Comparison of ENCODE assay signal across 8 cellular contexts in the genomic region with DNA sequence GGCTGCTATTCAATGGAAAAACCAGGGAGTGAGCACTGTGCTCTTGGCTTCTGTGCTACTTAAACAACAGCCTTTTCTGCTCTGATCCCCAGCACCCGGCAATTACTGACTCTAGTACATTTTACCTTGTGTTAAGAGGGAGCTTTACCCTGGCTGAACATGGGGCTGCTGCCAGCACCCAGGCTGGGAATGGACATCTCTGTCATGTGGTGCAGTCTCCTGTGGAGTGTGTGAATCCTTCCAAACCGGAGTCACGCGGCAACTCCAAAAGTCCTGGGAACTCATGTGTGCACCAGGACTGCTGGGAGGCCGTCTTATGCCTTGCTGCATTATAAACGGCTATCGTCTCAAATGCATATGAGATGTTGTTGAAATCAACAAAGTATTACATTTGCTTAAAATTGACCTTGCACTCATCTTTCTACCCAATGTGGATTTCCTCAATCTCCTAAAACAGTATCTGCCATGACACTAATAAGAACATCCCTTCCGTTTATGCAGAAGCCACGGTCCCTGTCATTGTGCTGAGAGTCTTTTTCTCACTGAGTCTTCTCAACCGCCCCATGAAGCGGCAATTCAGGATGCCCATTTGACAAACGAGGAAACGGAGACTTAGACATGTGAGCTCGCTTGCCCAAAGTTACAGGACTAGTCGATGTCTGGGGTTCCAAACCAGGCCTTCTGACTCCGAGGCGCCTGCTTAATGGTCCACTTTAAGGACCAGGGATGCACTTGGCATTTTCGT. TPM values are rescaled to one million over a fixed set of nuclear protein-coding genes. Genes with fewer than 3 reads are reported as not detected.
DNase-seq lines count a peak whose midpoint lies in the region; ATAC-seq and TF ChIP-seq lines count a peak whose summit lies in the region.

No MANE protein-coding gene starts in this region.

- TF ChIP-seq RAD21 in IMR-90 (IDR thresholded peaks at IDR 0.05; ENCODE audit: low read length): no peak

- H3K9me3 ChIP-seq in IMR-90 (ENCODE audit: control insufficient read depth, insufficient read depth, low read length) (no peaks in the 10 kb centered on the region), iPS-18a (ENCODE audit: control insufficient read depth, low read depth, low read length) (no peaks in the 10 kb centered on the region)

- H3K27me3 ChIP-seq in IMR-90 (ENCODE audit: control insufficient read depth, insufficient read depth, low read length) (no peaks in the 10 kb centered on the region), iPS-18a (ENCODE audit: control insufficient read depth, insufficient read depth, low read length) (peaks cover 37% of the 10 kb centered on the region)

- H3K79me1 ChIP-seq in IMR-90 (ENCODE audit: low read depth in 1 of 2, low read length in 2 of 2): peaks cover 10 to 43% of the 10 kb centered on the region in 2 experiments; a peak in 3 of 4 replicates

- H4K5ac ChIP-seq in IMR-90 (ENCODE audit: low read depth, low read length): no peak overlapping the region

- H3K36me3 Mint-ChIP-seq in stimulated activated effector memory CD8-positive, alpha-beta T cell treated with anti-CD3 and anti-CD28 coated beads, Interleukin-12 subunit alpha, Interleukin-12 subunit beta, amount 100 ng/mL, for 72 hours: no peaks in the 10 kb centered on the region

- no peaks in the 10 kb centered on the region for H3K9me3 Mint-ChIP-seq in stimulated activated effector memory CD8-positive, alpha-beta T cell treated with anti-CD3 and anti-CD28 coated beads, Interleukin-12 subunit alpha, Interleukin-12 subunit beta, amount 100 ng/mL, for 72 hours

- BruUV-seq in IMR-90 (replicated peaks; lab: Mats Ljungman, UMichigan): no TSS peak

- peak overlapping the region; percentile 90 for H3K4me2 ChIP-seq in IMR-90 (ENCODE audit: low read depth, low read length)

- intact Hi-C loops in IMR-90 (cut with micrococcal nuclease): no loop called here

- H2BK5ac ChIP-seq in IMR-90 (ENCODE audit: low read depth, low read length, poor library complexity, severe bottlenecking): no peak overlapping the region

- no peak for TF ChIP-seq CTCF in IMR-90 (conservative IDR thresholded peaks at IDR 0.05; ENCODE audit: low read depth, low read length)

- H3K56ac ChIP-seq in IMR-90 (ENCODE audit: extremely low read depth, insufficient read depth, low read length): no peak overlapping the region

- H4K8ac ChIP-seq in IMR-90 (ENCODE audit: low read depth in 2 of 2, low read length in 2 of 2): peak overlapping the region; percentile 71 to 95; a peak in 2 of 4 replicates

- peak overlapping the region; percentile 86 for H2AK9ac ChIP-seq in IMR-90 (replicated peaks; ENCODE audit: low read depth, low read length, poor library complexity)

- peak overlapping the region; percentile 98 for H3K4ac ChIP-seq in IMR-90 (ENCODE audit: low read depth, low read length)

- H2BK20ac ChIP-seq in IMR-90 (ENCODE audit: low read depth, low read length): peak overlapping the region; percentile 93

- H3K23ac ChIP-seq in IMR-90 (ENCODE audit: low read depth, low read length): peak overlapping the region; percentile 86; the same call in 1 of the 2 replicates

- ATAC-seq in IMR-90 (ENCODE audit: low read depth) (no peak), GM21717 (IDR thresholded peaks at IDR 0.05; ENCODE audit: unreplicated experiment) (no peak)
- ATAC-seq in stimulated activated effector memory CD8-positive, alpha-beta T cell treated with anti-CD3 and anti-CD28 coated beads, Interleukin-12 subunit alpha, Interleukin-12 subunit beta, amount 100 ng/mL, for 72 hours: no peak

- H3K36me3 ChIP-seq in IMR-90 (ENCODE audit: control insufficient read depth, insufficient read depth, low read length): no peaks in the 10 kb centered on the region
- no peaks in the 10 kb centered on the region for H3K36me3 ChIP-seq in iPS-18a (ENCODE audit: control insufficient read depth, low read depth, low read length)

- peak overlapping the region; percentile 99 for H3K14ac ChIP-seq in IMR-90 (replicated peaks; ENCODE audit: low read depth, low read length)

- H3K9ac ChIP-seq in IMR-90 (ENCODE audit: low read depth, low read length) (no peak overlapping the region; the same call in 1 of the 2 replicates), iPS-18a (ENCODE audit: low read length) (no peak overlapping the region)

- H3K18ac ChIP-seq in IMR-90 (ENCODE audit: low read depth, low read length): no peak overlapping the region

- dilution Hi-C loops in IMR-90 (cut with HindIII; ENCODE audit: low sequenced_read_pairs, unreplicated experiment): no loop called here

- peak overlapping the region; percentile 84; the same call in 1 of the 2 replicates for H4K91ac ChIP-seq in IMR-90 (ENCODE audit: insufficient read depth, low read depth, low read length)

- no peak for TF ChIP-seq POLR2A in IMR-90 (IDR thresholded peaks at IDR 0.05; ENCODE audit: low read depth, low read length)

- POLR2A ChIA-PET in IMR-90 (lab: Charles Lee; ENCODE audit: unreplicated experiment): no interaction called here

- no peak overlapping the region for H3K4me3 ChIP-seq in IMR-90 (ENCODE audit: insufficient read depth, low read depth, low read length)
- H3K4me3 ChIP-seq in iPS-18a (ENCODE audit: low read length): peak overlapping the region; percentile 71

- 78% methylated on average over 11 of the region's 18 CpGs; no CpG with 5 or more reads in 1 of the 2 experiments for WGBS in IMR-90 (ENCODE audit: extremely low coverage in 2 of 2, insufficient read length in 1 of 2), 2 experiments

- peak overlapping the region; percentile 72 for H3K4me3 Mint-ChIP-seq in stimulated activated effector memory CD8-positive, alpha-beta T cell treated with anti-CD3 and anti-CD28 coated beads, Interleukin-12 subunit alpha, Interleukin-12 subunit beta, amount 100 ng/mL, for 72 hours

- peak overlapping the region; percentile 93; the same call in 2 of the 3 replicates for H2BK15ac ChIP-seq in IMR-90 (ENCODE audit: low read depth, low read length)

- H4K20me1 ChIP-seq in IMR-90 (ENCODE audit: insufficient read depth, low read length): peaks cover 13% of the 10 kb centered on the region

- H3K4me1 ChIP-seq in IMR-90 (ENCODE audit: control insufficient read depth, insufficient read depth, low read length): peaks cover 18% of the 10 kb centered on the region
- peaks cover 29% of the 10 kb centered on the region for H3K4me1 ChIP-seq in iPS-18a (ENCODE audit: control insufficient read depth, low read depth, low read length)

- H3K27ac Mint-ChIP-seq in stimulated activated effector memory CD8-positive, alpha-beta T cell treated with anti-CD3 and anti-CD28 coated beads, Interleukin-12 subunit alpha, Interleukin-12 subunit beta, amount 100 ng/mL, for 72 hours: no peak overlapping the region

- CTCF ChIA-PET in IMR-90 (lab: Yijun Ruan, JAX): interaction anchor here (0.6 to 2.1 kb wide), 2 partner anchors 44 to 782 kb away, joined by 3 to 8 read pairs; no protein-coding TSS in a partner anchor

- no peak for DNase-seq in IMR-90
- DNase-seq in anterior cingulate cortex (lab: John Stamatoyannopoulos, UW): peak in 35 of 58 donors; percentile 19 to 76 (median 55)
- no peak for DNase-seq in stimulated activated effector memory CD8-positive, alpha-beta T cell treated with anti-CD3 and anti-CD28 coated beads, Interleukin-12 subunit alpha, Interleukin-12 subunit beta, amount 100 ng/mL, for 72 hours (ENCODE audit: low spot score in 2 of 2)
- no peak for DNase-seq in stimulated activated CD4-positive, alpha-beta T cell treated with anti-CD3 and anti-CD28 coated beads, Interleukin-4, amount 100 ng/mL, for 24 hours
- no peak for DNase-seq in NOMO-1 (lab: John Stamatoyannopoulos, UW; ENCODE audit: unreplicated experiment in 2 of 2)
- DNase-seq in OCI-M2 (lab: John Stamatoyannopoulos, UW; ENCODE audit: unreplicated experiment): no peak

- H2AFZ ChIP-seq in IMR-90 (replicated peaks; ENCODE audit: low read length, poor library complexity): peak overlapping the region; percentile 95

- in situ Hi-C loops in IMR-90 (cut with MboI; ENCODE audit: low sequenced_read_pairs): no loop called here

- peaks cover 26% of the 10 kb centered on the region for H3K4me1 Mint-ChIP-seq in stimulated activated effector memory CD8-positive, alpha-beta T cell treated with anti-CD3 and anti-CD28 coated beads, Interleukin-12 subunit alpha, Interleukin-12 subunit beta, amount 100 ng/mL, for 72 hours

- H2BK120ac ChIP-seq in IMR-90 (ENCODE audit: low read depth, low read length): peak overlapping the region; percentile 98

- peaks cover 14% of the 10 kb centered on the region for H3K9me1 ChIP-seq in IMR-90 (ENCODE audit: insufficient read depth, low read length)

- H3K27ac ChIP-seq in IMR-90 (ENCODE audit: insufficient read depth, low read length) (no peak overlapping the region), iPS-18a (ENCODE audit: low read length) (no peak overlapping the region)

- H2AK5ac ChIP-seq in IMR-90 (ENCODE audit: low read depth, low read length): peak overlapping the region; percentile 83

TF ChIP-seq in IMR-90, 13 proteins besides CTCF, POLR2A, EP300 and RAD21:
- no peak for TF ChIP-seq NFE2L2 (IDR thresholded peaks at IDR 0.05; ENCODE audit: low read depth, low read length)
- TF ChIP-seq SMC3 (IDR thresholded peaks at IDR 0.05; ENCODE audit: low read depth, low read length): no peak
- no peak for TF ChIP-seq FOS (IDR thresholded peaks at IDR 0.05; ENCODE audit: low read depth, low read length)

RNA-seq across cellular contexts. Expression of gene GSN, which starts 0.9 kb away (rescaled TPM):
- 461 and 547 TPM in 2 replicates for total RNA-seq in IMR-90 (2012; rRNA removed)
- polyA plus RNA-seq in IMR-90 (2012; rRNA removed): 482 and 495 TPM in 2 replicates
- 396 and 740 TPM in 2 replicates for polyA plus RNA-seq in IMR-90 (2012; cell fraction: cytosol; rRNA removed)
- 382 and 609 TPM in 2 replicates for polyA plus RNA-seq in IMR-90 (2012; cell fraction: nucleus; rRNA removed; ENCODE audit: low replicate concordance)

Comparison
In these comparisons a context has a peak if more than half of its experiments do, and no peak if none do; other contexts are left out.
1. DNase-seq: peak in anterior cingulate cortex (35 of 58); none in IMR-90 (single experiment), stimulated activated effector memory CD8-positive, alpha-beta T cell treated with anti-CD3 and anti-CD28 coated beads, Interleukin-12 subunit alpha, Interleukin-12 subunit beta, amount 100 ng/mL, for 72 hours (0 of 2), stimulated activated CD4-positive, alpha-beta T cell treated with anti-CD3 and anti-CD28 coated beads, Interleukin-4, amount 100 ng/mL, for 24 hours (single experiment), NOMO-1 (0 of 2) and OCI-M2 (single experiment).